8 cellular contexts compared by ENCODE assay signal in genomic region chr2:219541611-219542180, GRCh38. TPM values are rescaled to one million over a fixed set of nuclear protein-coding genes. Genes with fewer than 3 reads are reported as not detected.
DNase-seq lines count a peak whose midpoint lies in the region; ATAC-seq and TF ChIP-seq lines count a peak whose summit lies in the region.

No MANE protein-coding gene starts in this region.

- H3K79me2 ChIP-seq in PC-9 (ENCODE audit: low read depth): peaks cover 17% of the 10 kb centered on the region

- no peaks in the 10 kb centered on the region for H3K27me3 ChIP-seq in PC-9 (ENCODE audit: insufficient read depth, low read depth)
- no peaks in the 10 kb centered on the region for H3K27me3 ChIP-seq in testis

- BruUV-seq in PC-9 (replicated peaks; lab: Mats Ljungman, UMichigan): no TSS peak

- peak overlapping the region; percentile 65 for H3K4me3 ChIP-seq in PC-9
- no peak overlapping the region for H3K4me3 ChIP-seq in fibroblast of pulmonary artery (replicated peaks; ENCODE audit: low read depth, low read length)
- H3K4me3 ChIP-seq in testis: peak overlapping the region in 1 of 2 donors; percentile 80

- H3K27ac ChIP-seq in PC-9: no peak overlapping the region
- peak overlapping the region in 1 of 2 donors; percentile 85 for H3K27ac ChIP-seq in testis

- TF ChIP-seq CTCF in PC-9 (conservative IDR thresholded peaks at IDR 0.05): peak; percentile 89
- peak; percentile 77 for TF ChIP-seq CTCF in fibroblast of pulmonary artery (IDR thresholded peaks at IDR 0.05; ENCODE audit: low read length, missing control alignments)
- peak; percentile 93 to 97 (median 95) for TF ChIP-seq CTCF in testis (IDR thresholded peaks at IDR 0.05)

- peaks cover 17% of the 10 kb centered on the region; the same call in 1 of the 2 replicates for H3F3A ChIP-seq in PC-9 (ENCODE audit: insufficient read depth, low read depth)

- intact Hi-C loops in PC-9 (cut with micrococcal nuclease; ENCODE audit: unreplicated experiment): loop anchor here (1.0 to 2.0 kb wide), 2 partner anchors 29 to 101 kb away; partner anchors contain the start of gene OBSL1
- intact Hi-C loops in activated T-helper 1 cell treated with anti-CD3 and anti-CD28 coated beads, Interleukin-12 subunit alpha, Interleukin-12 subunit beta, Interleukin-2, Interleukin-4 antibody, amounts not matched to agents 30 ng/mL and 10 ng/mL and 1 ng/mL, durations not matched to agents 14 hours and 24 hours and 36 hours (cut with micrococcal nuclease): loop anchor here (1.0 to 10.0 kb wide), 10 partner anchors 19 to 1269 kb away; partner anchors contain the start of genes AAMP, DNAJB2, NHEJ1 and PNKD
- intact Hi-C loops in testis (cut with DNase I; ENCODE audit: low total_unique reads): loop anchor here (5.0 kb wide), 1 partner anchor 96 kb away; no protein-coding TSS in a partner anchor

- no peaks in the 10 kb centered on the region for H3K9me2 ChIP-seq in PC-9 (ENCODE audit: insufficient read depth)

- H3K36me3 ChIP-seq in PC-9 (ENCODE audit: low read depth) (peaks cover 10% of the 10 kb centered on the region), testis (ENCODE audit: low read depth, missing control alignments) (no peaks in the 10 kb centered on the region)

- H3K4me1 ChIP-seq in PC-9 (replicated peaks; ENCODE audit: insufficient read depth): no peaks in the 10 kb centered on the region; the same call in 1 of the 2 replicates
- H3K4me1 ChIP-seq in testis: peaks cover 34% of the 10 kb centered on the region

- peak; percentile 71 for DNase-seq in DMS153 (lab: John Stamatoyannopoulos, UW)
- DNase-seq in HuH-7.5 (ENCODE audit: low spot score): peak; percentile 94
- peak; percentile 68 to 92 for DNase-seq in PC-9
- peak; percentile 81 for DNase-seq in activated T-helper 1 cell treated with anti-CD3 and anti-CD28 coated beads, Interleukin-12 subunit alpha, Interleukin-12 subunit beta, Interleukin-2, Interleukin-4 antibody, amounts not matched to agents 30 ng/mL and 10 ng/mL and 1 ng/mL, durations not matched to agents 14 hours and 24 hours and 36 hours (ENCODE audit: low spot score)
- DNase-seq in fibroblast of pulmonary artery (ENCODE audit: low read depth): peak; percentile 66
- peak; percentile 42 for DNase-seq in occipital lobe (lab: John Stamatoyannopoulos, UW)
- peak; percentile 88 for DNase-seq in testis

- no peaks in the 10 kb centered on the region for H3K9me3 Mint-ChIP-seq in activated T-helper 1 cell treated with anti-CD3 and anti-CD28 coated beads, Interleukin-12 subunit alpha, Interleukin-12 subunit beta, Interleukin-2, Interleukin-4 antibody, amounts not matched to agents 30 ng/mL and 10 ng/mL and 1 ng/mL, durations not matched to agents 14 hours and 24 hours and 36 hours

- TF ChIP-seq POLR2A in testis (IDR thresholded peaks at IDR 0.05): no peak

- peak; percentile 47 for ATAC-seq in GM21528 (IDR thresholded peaks at IDR 0.05; ENCODE audit: low FRiP score, unreplicated experiment)

- peaks cover 20% of the 10 kb centered on the region for H3K4me1 Mint-ChIP-seq in activated T-helper 1 cell treated with anti-CD3 and anti-CD28 coated beads, Interleukin-12 subunit alpha, Interleukin-12 subunit beta, Interleukin-2, Interleukin-4 antibody, amounts not matched to agents 30 ng/mL and 10 ng/mL and 1 ng/mL, durations not matched to agents 14 hours and 24 hours and 36 hours (ENCODE audit: low read depth)

- H3K4me2 ChIP-seq in PC-9: peak overlapping the region; percentile 93

- POLR2A ChIA-PET in PC-9 (lab: Charles Lee; ENCODE audit: unreplicated experiment): interaction anchor here (0.9 kb wide), 1 partner anchor 55 kb away, joined by 5 read pairs; the partner anchor contains the start of gene STK11IP

- peaks cover 17% of the 10 kb centered on the region for H3K27me3 Mint-ChIP-seq in activated T-helper 1 cell treated with anti-CD3 and anti-CD28 coated beads, Interleukin-12 subunit alpha, Interleukin-12 subunit beta, Interleukin-2, Interleukin-4 antibody, amounts not matched to agents 30 ng/mL and 10 ng/mL and 1 ng/mL, durations not matched to agents 14 hours and 24 hours and 36 hours (ENCODE audit: insufficient read depth)

- H3K27ac Mint-ChIP-seq in activated T-helper 1 cell treated with anti-CD3 and anti-CD28 coated beads, Interleukin-12 subunit alpha, Interleukin-12 subunit beta, Interleukin-2, Interleukin-4 antibody, amounts not matched to agents 30 ng/mL and 10 ng/mL and 1 ng/mL, durations not matched to agents 14 hours and 24 hours and 36 hours: no peak overlapping the region

- WGBS in testis, 2 donors: 10% methylated on average over 19 to 44 of the region's 48 CpGs

- no peak overlapping the region for H2AFZ ChIP-seq in PC-9

- H3K9me3 ChIP-seq in PC-9 (ENCODE audit: insufficient read depth, low read depth) (no peaks in the 10 kb centered on the region), testis (no peaks in the 10 kb centered on the region)

- CTCF ChIA-PET in PC-9 (lab: Charles Lee): interaction anchor here (0.6 to 1.9 kb wide), 5 partner anchors 29 to 285 kb away, joined by 6 to 10 read pairs (median 7); partner anchors contain the start of gene OBSL1

- H3K36me3 Mint-ChIP-seq in activated T-helper 1 cell treated with anti-CD3 and anti-CD28 coated beads, Interleukin-12 subunit alpha, Interleukin-12 subunit beta, Interleukin-2, Interleukin-4 antibody, amounts not matched to agents 30 ng/mL and 10 ng/mL and 1 ng/mL, durations not matched to agents 14 hours and 24 hours and 36 hours (ENCODE audit: low read depth): peaks cover 7% of the 10 kb centered on the region

- peak overlapping the region; percentile 93 for H3K4me3 Mint-ChIP-seq in activated T-helper 1 cell treated with anti-CD3 and anti-CD28 coated beads, Interleukin-12 subunit alpha, Interleukin-12 subunit beta, Interleukin-2, Interleukin-4 antibody, amounts not matched to agents 30 ng/mL and 10 ng/mL and 1 ng/mL, durations not matched to agents 14 hours and 24 hours and 36 hours

- peaks cover 23% of the 10 kb centered on the region for H4K20me1 ChIP-seq in PC-9 (ENCODE audit: insufficient read depth)

RNA-seq across cellular contexts. Expression of gene CHPF, which starts 1.9 kb away (rescaled TPM):
- total RNA-seq in PC-9 (2021) (78.2 and 89.7 TPM in 2 replicates), occipital lobe (25.9 TPM), testis (100 to 1,000 TPM; 796 to 992 TPM)
- 41.3 and 43.4 TPM in 2 replicates for total RNA-seq in activated T-helper 1 cell treated with anti-CD3 and anti-CD28 coated beads, Interleukin-12 subunit alpha, Interleukin-12 subunit beta, Interleukin-2, Interleukin-4 antibody, amounts not matched to agents 30 ng/mL and 10 ng/mL and 1 ng/mL, durations not matched to agents 14 hours and 24 hours and 36 hours
- polyA plus RNA-seq in testis (ENCODE audit: insufficient read depth, low read depth, low replicate concordance): 194 TPM

RNA-seq across cellular contexts. Expression of gene TMEM198, which starts 2.1 kb away (rescaled TPM):
- total RNA-seq in PC-9 (2021): 3.6 and 5.8 TPM in 2 replicates
- total RNA-seq in activated T-helper 1 cell treated with anti-CD3 and anti-CD28 coated beads, Interleukin-12 subunit alpha, Interleukin-12 subunit beta, Interleukin-2, Interleukin-4 antibody, amounts not matched to agents 30 ng/mL and 10 ng/mL and 1 ng/mL, durations not matched to agents 14 hours and 24 hours and 36 hours: 2.9 and 3.3 TPM in 2 replicates
- total RNA-seq in occipital lobe: 14.0 TPM
- 10 to 100 TPM; 11.3 to 11.8 TPM for total RNA-seq in testis
- 7.3 TPM for polyA plus RNA-seq in testis (ENCODE audit: insufficient read depth, low read depth, low replicate concordance)

RNA-seq across cellular contexts. Expression of gene ASIC4, which starts 27.4 kb away (rescaled TPM):
- 0.22 and 0.30 TPM in 2 replicates for total RNA-seq in PC-9 (2021)
- 0.08 TPM in 1 of 2 replicates, not detected in the other for total RNA-seq in activated T-helper 1 cell treated with anti-CD3 and anti-CD28 coated beads, Interleukin-12 subunit alpha, Interleukin-12 subunit beta, Interleukin-2, Interleukin-4 antibody, amounts not matched to agents 30 ng/mL and 10 ng/mL and 1 ng/mL, durations not matched to agents 14 hours and 24 hours and 36 hours
- 8.3 TPM for total RNA-seq in occipital lobe
- 1 to 10 TPM; 2.0 to 4.6 TPM for total RNA-seq in testis
- polyA plus RNA-seq in testis (ENCODE audit: insufficient read depth, low read depth, low replicate concordance): 1.5 TPM

RNA-seq across cellular contexts. Expression of gene OBSL1, which starts 29.6 kb away (rescaled TPM):
- total RNA-seq in PC-9 (2021): 110 and 161 TPM in 2 replicates
- total RNA-seq in activated T-helper 1 cell treated with anti-CD3 and anti-CD28 coated beads, Interleukin-12 subunit alpha, Interleukin-12 subunit beta, Interleukin-2, Interleukin-4 antibody, amounts not matched to agents 30 ng/mL and 10 ng/mL and 1 ng/mL, durations not matched to agents 14 hours and 24 hours and 36 hours: 0.21 and 0.24 TPM in 2 replicates
- 39.9 TPM for total RNA-seq in occipital lobe
- total RNA-seq in testis: 100 to 1,000 TPM; 462 to 507 TPM
- polyA plus RNA-seq in testis (ENCODE audit: insufficient read depth, low read depth, low replicate concordance): 312 TPM

RNA-seq across cellular contexts. Expression of gene INHA, which starts 30.4 kb away (rescaled TPM):
- 5.2 and 9.1 TPM in 2 replicates for total RNA-seq in PC-9 (2021)
- total RNA-seq in activated T-helper 1 cell treated with anti-CD3 and anti-CD28 coated beads, Interleukin-12 subunit alpha, Interleukin-12 subunit beta, Interleukin-2, Interleukin-4 antibody, amounts not matched to agents 30 ng/mL and 10 ng/mL and 1 ng/mL, durations not matched to agents 14 hours and 24 hours and 36 hours: not detected in 2 replicates
- not detected for total RNA-seq in occipital lobe
- 100 to 1,000 TPM; 325 to 371 TPM for total RNA-seq in testis
- 265 TPM for polyA plus RNA-seq in testis (ENCODE audit: insufficient read depth, low read depth, low replicate concordance)

Comparison
In these comparisons a context has a peak if more than half of its experiments do, and no peak if none do; other contexts are left out.
1. DNase-seq: peak in every context shown above with its lines; median percentile 94 in HuH-7.5; 88 in testis; 81 in activated T-helper 1 cell treated with anti-CD3 and anti-CD28 coated beads, Interleukin-12 subunit alpha, Interleukin-12 subunit beta, Interleukin-2, Interleukin-4 antibody, amounts not matched to agents 30 ng/mL and 10 ng/mL and 1 ng/mL, durations not matched to agents 14 hours and 24 hours and 36 hours; 80 in PC-9; 71 in DMS153; 66 in fibroblast of pulmonary artery; 42 in occipital lobe.